In the genomic region with DNA sequence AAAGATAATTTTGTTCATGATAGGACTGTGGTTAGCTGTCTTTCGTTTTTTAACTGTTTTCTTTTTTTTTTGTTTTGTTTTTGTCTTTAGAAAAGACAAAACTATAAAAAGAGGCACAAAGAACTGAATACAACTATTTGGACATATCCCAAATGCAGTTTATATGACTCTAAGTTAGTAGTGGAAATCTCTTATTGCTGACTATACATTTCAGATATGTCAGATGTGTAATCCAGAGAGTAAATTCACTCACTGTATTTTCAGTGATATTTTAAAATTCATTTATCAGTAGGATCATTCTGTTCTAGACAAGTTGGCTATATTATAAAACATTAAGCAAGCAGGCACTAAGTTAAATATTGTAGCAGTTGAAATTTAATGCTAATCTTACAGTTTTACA, we compare ENCODE assay signal across 15 cellular contexts. TPM values are rescaled to one million over a fixed set of nuclear protein-coding genes. Genes with fewer than 3 reads are reported as not detected.
DNase-seq lines count a peak whose midpoint lies in the region; ATAC-seq and TF ChIP-seq lines count a peak whose summit lies in the region.
"Had no signal": no experiment of that assay in that cellular context is flagged by ENCODE, and none has a peak within 500 bp of the region (broad histone marks: within the 10 kb centered on the region; RNA-seq: fewer than 3 reads in every experiment).

No MANE protein-coding gene starts in this region.

- H3K27ac Mint-ChIP-seq in T-helper 1 cell treated with Interleukin-12 subunit alpha and Interleukin-12 subunit beta and Interleukin-4 antibody, amounts not matched to agents 30 μg/mL and 1 μg/mL, for 36 hours = peak overlapping the region; percentile 8
- peak overlapping the region; percentile 89 for H3K27ac Mint-ChIP-seq in activated CD8-positive, alpha-beta T cell treated with anti-CD3 and anti-CD28 coated beads for 36 hours
- H3K27ac Mint-ChIP-seq in memory B cell = peak overlapping the region; percentile 77
- H3K27ac Mint-ChIP-seq: HFFc6 had no signal

- in situ Hi-C loops in GM23248 (cut with MboI) (no loop called here), ACHN (cut with HindIII; ENCODE audit: low pct_ligation_motif_present, low pct_unique_long_range_greater_than_20kb, low sequenced_read_pairs) (no loop called here)

- peaks cover 28% of the 10 kb centered on the region for H3K4me1 ChIP-seq in GM23248 (ENCODE audit: insufficient read depth)

- H3K27me3 ChIP-seq in GM23248 (replicated peaks; ENCODE audit: insufficient read depth) = no peaks in the 10 kb centered on the region
- H3K27me3 ChIP-seq: upper lobe of left lung had no signal

- peaks cover 20% of the 10 kb centered on the region for H4K20me1 ChIP-seq in GM23248 (ENCODE audit: insufficient read depth)

- POLR2A ChIA-PET in activated CD8-positive, alpha-beta T cell treated with anti-CD3 and anti-CD28 coated beads for 36 hours (lab: Charles Lee) = interaction anchor here (1.4 to 10.9 kb wide), 2 partner anchors 23 to 31 kb away, joined by 4 to 176 read pairs; no protein-coding TSS in a partner anchor

- no peak overlapping the region for H3K9ac ChIP-seq in GM23248

- no peaks in the 10 kb centered on the region for H3K36me3 ChIP-seq in GM23248 (ENCODE audit: low read depth)
- H3K36me3 ChIP-seq: upper lobe of left lung had no signal

- CTCF ChIA-PET in activated CD8-positive, alpha-beta T cell treated with anti-CD3 and anti-CD28 coated beads for 36 hours (lab: Charles Lee) = interaction anchor here (1.1 to 1.7 kb wide), 3 partner anchors 54 to 122 kb away, joined by 3 to 7 read pairs (median 3); no protein-coding TSS in a partner anchor

- peaks cover 67% of the 10 kb centered on the region for H3K4me1 Mint-ChIP-seq in T-helper 1 cell treated with Interleukin-12 subunit alpha and Interleukin-12 subunit beta and Interleukin-4 antibody, amounts not matched to agents 30 μg/mL and 1 μg/mL, for 36 hours (ENCODE audit: low read depth)
- peaks cover 67% of the 10 kb centered on the region for H3K4me1 Mint-ChIP-seq in activated CD8-positive, alpha-beta T cell treated with anti-CD3 and anti-CD28 coated beads for 36 hours (ENCODE audit: low read depth)
- H3K4me1 Mint-ChIP-seq in memory B cell = peaks cover 55% of the 10 kb centered on the region

- no peaks in the 10 kb centered on the region for H3K9me2 ChIP-seq in GM23248 (ENCODE audit: insufficient read depth)

- no peaks in the 10 kb centered on the region for H3K9me3 ChIP-seq in GM23248 (ENCODE audit: low read depth)
- H3K9me3 ChIP-seq: upper lobe of left lung had no signal

- H3K4me2 ChIP-seq in GM23248 (ENCODE audit: unreplicated experiment) = no peak overlapping the region

- no peak overlapping the region for H2AFZ ChIP-seq in GM23248

- WGBS in GM23248 (ENCODE audit: low coverage in 1 of 2, low lambda C conversion rate in 2 of 2, missing lambda C conversion rate in 2 of 2), 2 experiments = 46 to 63% methylated on average over 1 of the region's 1 CpG

- H3K79me2 ChIP-seq in GM23248 (ENCODE audit: insufficient read depth) = peaks cover 100% of the 10 kb centered on the region

- peak overlapping the region; percentile 6 for H3K4me3 Mint-ChIP-seq in T-helper 1 cell treated with Interleukin-12 subunit alpha and Interleukin-12 subunit beta and Interleukin-4 antibody, amounts not matched to agents 30 μg/mL and 1 μg/mL, for 36 hours
- H3K4me3 Mint-ChIP-seq in activated CD8-positive, alpha-beta T cell treated with anti-CD3 and anti-CD28 coated beads for 36 hours = peak overlapping the region; percentile 63
- no peak overlapping the region for H3K4me3 Mint-ChIP-seq in memory B cell
- H3K4me3 Mint-ChIP-seq: HFFc6 had no signal

- no peak overlapping the region for H3K4me3 ChIP-seq in GM23248
- H3K4me3 ChIP-seq: upper lobe of left lung had no signal

- DNase-seq in T-helper 1 cell = no peak
- peak; percentile 26 for DNase-seq in GM23248
- no peak for DNase-seq in activated CD8-positive, alpha-beta T cell treated with anti-CD3 and anti-CD28 coated beads for 36 hours
- no peak for DNase-seq in memory B cell (ENCODE audit: low spot score in 2 of 2)
- DNase-seq in ACHN = no peak
- no peak for DNase-seq in NCI-H1694 (lab: John Stamatoyannopoulos, UW)
- no peak for DNase-seq in NCI-H1092 treated with DMSO at 0.1 percent for 48 hours (lab: John Stamatoyannopoulos, UW)
- DNase-seq: HFFc6; midbrain; MV-4-11; NCI-H526 treated with DMSO at 0.1 percent for 48 hours; stimulated activated CD4-positive, alpha-beta T cell treated with anti-CD3 and anti-CD28 coated beads, Interleukin-4, amount 100 ng/mL, for 1 hour; upper lobe of left lung had no signal

- H3K9me3 Mint-ChIP-seq in T-helper 1 cell treated with Interleukin-12 subunit alpha and Interleukin-12 subunit beta and Interleukin-4 antibody, amounts not matched to agents 30 μg/mL and 1 μg/mL, for 36 hours = no peaks in the 10 kb centered on the region
- H3K9me3 Mint-ChIP-seq in activated CD8-positive, alpha-beta T cell treated with anti-CD3 and anti-CD28 coated beads for 36 hours = no peaks in the 10 kb centered on the region
- H3K9me3 Mint-ChIP-seq in memory B cell = no peaks in the 10 kb centered on the region
- H3K9me3 Mint-ChIP-seq: HFFc6 had no signal

- no peak for TF ChIP-seq CTCF in activated CD8-positive, alpha-beta T cell treated with anti-CD3 and anti-CD28 coated beads for 36 hours (IDR thresholded peaks at IDR 0.05)

- peaks cover 14% of the 10 kb centered on the region for H3F3A ChIP-seq in GM23248 (ENCODE audit: insufficient read depth)

- H3K27me3 Mint-ChIP-seq in T-helper 1 cell treated with Interleukin-12 subunit alpha and Interleukin-12 subunit beta and Interleukin-4 antibody, amounts not matched to agents 30 μg/mL and 1 μg/mL, for 36 hours (ENCODE audit: low read depth) = no peaks in the 10 kb centered on the region
- no peaks in the 10 kb centered on the region for H3K27me3 Mint-ChIP-seq in activated CD8-positive, alpha-beta T cell treated with anti-CD3 and anti-CD28 coated beads for 36 hours
- no peaks in the 10 kb centered on the region for H3K27me3 Mint-ChIP-seq in memory B cell

- H3K36me3 Mint-ChIP-seq in T-helper 1 cell treated with Interleukin-12 subunit alpha and Interleukin-12 subunit beta and Interleukin-4 antibody, amounts not matched to agents 30 μg/mL and 1 μg/mL, for 36 hours (ENCODE audit: low read depth) = peaks cover 40% of the 10 kb centered on the region
- peaks cover 55% of the 10 kb centered on the region for H3K36me3 Mint-ChIP-seq in activated CD8-positive, alpha-beta T cell treated with anti-CD3 and anti-CD28 coated beads for 36 hours (ENCODE audit: low read depth)
- peaks cover 4% of the 10 kb centered on the region for H3K36me3 Mint-ChIP-seq in memory B cell

- intact Hi-C loops in activated CD8-positive, alpha-beta T cell treated with anti-CD3 and anti-CD28 coated beads for 36 hours (cut with micrococcal nuclease) = loop anchor here (2.0 kb wide), 1 partner anchor 116 kb away; no protein-coding TSS in a partner anchor

- H3K27ac ChIP-seq in GM23248 = no peak overlapping the region
- H3K27ac ChIP-seq: 22Rv1 had no signal

- ATAC-seq in activated CD8-positive, alpha-beta T cell treated with anti-CD3 and anti-CD28 coated beads for 36 hours = no peak
- ATAC-seq in memory B cell (ENCODE audit: low read depth) = no peak

RNA-seq across cellular contexts. Expression of gene RAP1A, which starts 5.7 kb away (rescaled TPM):
- total RNA-seq in GM23248 (2014; rRNA removed; shearing (Covaris generic)) = 29.5 and 37.6 TPM in 2 replicates
- polyA plus RNA-seq in GM23248 (2016; fragmentation: Nextera tagmentation; extraction: Ambion mirVana) = 40.0 and 43.1 TPM in 2 replicates
- 100 to 1,000 TPM; 197 to 198 TPM for total RNA-seq in activated CD8-positive, alpha-beta T cell treated with anti-CD3 and anti-CD28 coated beads for 36 hours

Comparison
In these comparisons a context has a peak if more than half of its experiments do, and no peak if none do; other contexts are left out.
1. H3K27ac Mint-ChIP-seq: peak in every context shown above with its lines; median percentile 89 in activated CD8-positive, alpha-beta T cell treated with anti-CD3 and anti-CD28 coated beads for 36 hours; 77 in memory B cell; 8 in T-helper 1 cell treated with Interleukin-12 subunit alpha and Interleukin-12 subunit beta and Interleukin-4 antibody, amounts not matched to agents 30 μg/mL and 1 μg/mL, for 36 hours.